In genomic region chr1:151401125-151401788, GRCh38 we compare ENCODE assay signal across 1 cellular context.
TF ChIP-seq lines count a peak whose summit lies in the region.

No MANE protein-coding gene starts in this region.

TF ChIP-seq in PFSK-1, 5 proteins besides CTCF, POLR2A, EP300 and RAD21 (continued from another document):
- TF ChIP-seq REST (IDR thresholded peaks at IDR 0.05; ENCODE audit: insufficient read depth in 1 of 2, low read depth in 2 of 2, low read length in 2 of 2) (no peak), POLR2AphosphoS5 (IDR thresholded peaks at IDR 0.05; ENCODE audit: low read depth, low read length) (peak; percentile 12), FOXP2 (optimal IDR thresholded peaks at IDR 0.05; ENCODE audit: borderline replicate concordance, extremely low read depth, extremely low read length, insufficient read depth) (no peak)
